Comparison of ENCODE assay signal across 19 cellular contexts in the genomic region with DNA sequence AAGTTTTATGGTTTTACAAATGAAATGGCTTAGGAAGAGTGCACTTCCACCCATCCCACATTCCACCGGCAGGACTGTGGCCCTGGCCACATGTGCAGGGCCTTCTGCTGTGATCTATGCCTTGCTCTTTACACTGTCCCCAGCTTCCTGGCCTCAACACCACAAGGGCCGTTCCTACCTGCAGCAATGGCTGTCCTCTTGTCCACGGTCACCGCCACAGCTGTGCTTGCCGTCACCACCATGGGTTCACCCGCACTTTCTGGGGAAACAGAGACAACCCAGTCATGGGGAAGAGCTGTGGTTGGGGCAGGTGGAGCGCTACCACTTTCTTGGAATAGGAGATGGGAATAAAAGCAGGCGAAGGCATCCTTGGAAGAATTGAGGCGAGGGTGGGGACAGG. TPM values are rescaled to one million over a fixed set of nuclear protein-coding genes. Genes with fewer than 3 reads are reported as not detected.
"Had no signal": no experiment of that assay in that cellular context is flagged by ENCODE, and none has a peak within 500 bp of the region (broad histone marks: within the 10 kb centered on the region; RNA-seq: fewer than 3 reads in every experiment).

No MANE protein-coding gene starts in this region.

- H3K36me3 ChIP-seq: ascending aorta, gastrocnemius medialis, left ventricle myocardium inferior, neutrophil had no signal

- H3K4me1 ChIP-seq: ascending aorta, gastrocnemius medialis, left ventricle myocardium inferior had no signal

- H3K9me3 ChIP-seq: ascending aorta, gastrocnemius medialis, left ventricle myocardium inferior, neutrophil had no signal

- ATAC-seq: activated CD4-positive, alpha-beta T cell treated with anti-CD3 and anti-CD28 coated beads for 36 hours; activated CD8-positive, alpha-beta T cell treated with anti-CD3 and anti-CD28 coated beads for 36 hours; activated T-cell treated with anti-CD3 and anti-CD28 coated beads, Interleukin-2, amount 50 U/mL, for 72 hours; gastrocnemius medialis; right cardiac atrium had no signal

- H3K27me3 ChIP-seq: ascending aorta had no signal

- H3K36me3 Mint-ChIP-seq: activated naive CD8-positive, alpha-beta T cell treated with anti-CD3 and anti-CD28 coated beads, Interleukin-2, amount 10 ng/mL, durations not matched to agents 7 days and 5 days; type B pancreatic cell had no signal

- DNase-seq: activated CD4-positive, alpha-beta T cell treated with anti-CD3 and anti-CD28 coated beads for 36 hours; activated CD8-positive, alpha-beta memory T cell treated with anti-CD3 and anti-CD28 coated beads, Interleukin-2, amount 50 U/mL, for 4 hours; activated CD8-positive, alpha-beta T cell treated with anti-CD3 and anti-CD28 coated beads for 36 hours; activated gamma-delta T cell treated with Interleukin-2 at 50 U/mL for 16 hours; activated T-cell treated with anti-CD3 and anti-CD28 coated beads, Interleukin-2, amount 50 U/mL, for 72 hours; cortex of kidney; effector CD8-positive, alpha-beta T cell; gastrocnemius medialis; islet precursor cell; left ventricle myocardium inferior; right cardiac atrium; stimulated activated CD4-positive, alpha-beta T cell treated with anti-CD3 and anti-CD28 coated beads, Interleukin-12 subunit alpha, Interleukin-12 subunit beta, amount 100 ng/mL, for 4 hours; stimulated activated naive CD4-positive, alpha-beta T cell had no signal

- H3K4me3 Mint-ChIP-seq: activated CD4-positive, alpha-beta T cell treated with anti-CD3 and anti-CD28 coated beads for 36 hours; activated CD8-positive, alpha-beta T cell treated with anti-CD3 and anti-CD28 coated beads for 36 hours; activated naive CD8-positive, alpha-beta T cell treated with anti-CD3 and anti-CD28 coated beads, Interleukin-2, amount 10 ng/mL, durations not matched to agents 7 days and 5 days; activated T-cell treated with anti-CD3 and anti-CD28 coated beads, Interleukin-2, amount 50 U/mL, for 72 hours; type B pancreatic cell had no signal

- H3K27ac Mint-ChIP-seq: activated CD4-positive, alpha-beta T cell treated with anti-CD3 and anti-CD28 coated beads for 36 hours; activated CD8-positive, alpha-beta T cell treated with anti-CD3 and anti-CD28 coated beads for 36 hours; activated naive CD8-positive, alpha-beta T cell treated with anti-CD3 and anti-CD28 coated beads, Interleukin-2, amount 10 ng/mL, durations not matched to agents 7 days and 5 days; activated T-cell treated with anti-CD3 and anti-CD28 coated beads, Interleukin-2, amount 50 U/mL, for 72 hours; type B pancreatic cell had no signal

- H3K27ac ChIP-seq: ascending aorta, gastrocnemius medialis, left ventricle myocardium inferior, neutrophil had no signal

- H3K4me3 ChIP-seq: ascending aorta, gastrocnemius medialis, left ventricle myocardium inferior had no signal

- H3K4me1 Mint-ChIP-seq: activated CD4-positive, alpha-beta T cell treated with anti-CD3 and anti-CD28 coated beads for 36 hours; activated naive CD8-positive, alpha-beta T cell treated with anti-CD3 and anti-CD28 coated beads, Interleukin-2, amount 10 ng/mL, durations not matched to agents 7 days and 5 days had no signal

- H3K9me3 Mint-ChIP-seq: activated CD8-positive, alpha-beta T cell treated with anti-CD3 and anti-CD28 coated beads for 36 hours; activated naive CD8-positive, alpha-beta T cell treated with anti-CD3 and anti-CD28 coated beads, Interleukin-2, amount 10 ng/mL, durations not matched to agents 7 days and 5 days; activated T-cell treated with anti-CD3 and anti-CD28 coated beads, Interleukin-2, amount 50 U/mL, for 72 hours; type B pancreatic cell had no signal

RNA-seq across cellular contexts. Expression of gene LRTM2, which starts 20.2 kb away (rescaled TPM):
- total RNA-seq: activated CD4-positive, alpha-beta T cell treated with anti-CD3 and anti-CD28 coated beads for 36 hours; activated CD8-positive, alpha-beta T cell treated with anti-CD3 and anti-CD28 coated beads for 36 hours; activated naive CD8-positive, alpha-beta T cell treated with anti-CD3 and anti-CD28 coated beads, Interleukin-2, amount 10 ng/mL, durations not matched to agents 7 days and 5 days; ascending aorta; cardiac septum; gastrocnemius medialis; left ventricle myocardium inferior; mesenteric fat pad; right cardiac atrium had no signal
- polyA plus RNA-seq: right cardiac atrium had no signal
